Comparison of ENCODE assay signal across 11 cellular contexts in the genomic region with DNA sequence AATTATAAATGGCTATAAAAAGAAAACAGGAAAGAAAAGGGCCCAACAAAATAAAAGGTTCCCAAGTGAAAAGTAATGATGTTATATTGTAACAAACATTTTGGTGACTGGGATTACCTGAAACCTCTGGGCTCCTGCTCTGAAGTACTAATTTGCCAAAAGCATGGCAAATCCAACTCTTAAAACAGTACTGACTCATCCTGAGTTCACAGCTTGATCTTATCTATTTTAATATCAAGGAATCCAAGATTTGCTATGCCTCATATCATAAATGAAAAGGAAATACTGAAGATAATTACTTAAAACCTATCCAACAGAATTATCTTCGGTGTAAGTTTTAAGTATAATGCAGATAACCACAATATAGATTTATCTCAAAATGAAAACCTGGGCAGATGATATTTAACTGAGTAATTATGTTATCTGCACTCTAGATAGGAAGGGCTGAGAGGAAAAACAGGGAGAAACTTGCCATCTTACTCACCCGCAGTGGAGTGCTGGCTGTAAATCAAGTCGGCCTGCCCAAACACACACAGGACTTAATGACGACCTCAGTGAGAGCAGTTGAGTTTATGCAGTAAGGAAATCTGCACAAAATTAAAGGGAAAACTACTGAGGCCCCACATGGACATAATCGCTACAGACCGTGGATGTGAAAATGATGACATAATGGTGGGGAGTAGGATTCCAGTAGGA. TPM values are rescaled to one million over a fixed set of nuclear protein-coding genes. Genes with fewer than 3 reads are reported as not detected.
A peak's percentile ranks its signal among the peaks of the same experiment; 100 is the strongest.
DNase-seq lines count a peak whose midpoint lies in the region; ATAC-seq and TF ChIP-seq lines count a peak whose summit lies in the region.
"Had no signal": no experiment of that assay in that cellular context is flagged by ENCODE, and none has a peak within 500 bp of the region (broad histone marks: within the 10 kb centered on the region; RNA-seq: fewer than 3 reads in every experiment).

No MANE protein-coding gene starts in this region.

- no peak overlapping the region for H3K4me3 ChIP-seq in right cardiac atrium (ENCODE audit: low read length)
- no peak overlapping the region for H3K4me3 ChIP-seq in right atrium auricular region
- H3K4me3 ChIP-seq: K562 had no signal

- H3K27ac ChIP-seq in right cardiac atrium (ENCODE audit: low read length): no peak overlapping the region
- no peak overlapping the region for H3K27ac ChIP-seq in right atrium auricular region

- H3K27me3 ChIP-seq in right cardiac atrium (ENCODE audit: control insufficient read depth, insufficient read depth) (no peaks in the 10 kb centered on the region), right atrium auricular region (no peaks in the 10 kb centered on the region)

- H3K9me3 ChIP-seq in right cardiac atrium (ENCODE audit: control insufficient read depth, low read length): no peaks in the 10 kb centered on the region
- no peaks in the 10 kb centered on the region for H3K9me3 ChIP-seq in right atrium auricular region

- intact Hi-C loops in right cardiac atrium (cut with DNase I): loop anchor here in 3 of 4 donors (5.0 kb wide), 2 partner anchors 48 to 128 kb away; partner anchors contain the start of gene MPP7 (in 1 of the 3)

- H3K4me1 ChIP-seq in right cardiac atrium (ENCODE audit: control insufficient read depth, insufficient read depth, low read length) (peaks cover 2% of the 10 kb centered on the region), right atrium auricular region (peaks cover 0 to 10% of the 10 kb centered on the region in 2 donors)

- ATAC-seq in right cardiac atrium (peak; percentile 57 to 76), GM19467 (IDR thresholded peaks at IDR 0.05; ENCODE audit: unreplicated experiment) (no peak), GM21786 (IDR thresholded peaks at IDR 0.05; ENCODE audit: unreplicated experiment) (no peak), GM18519 (IDR thresholded peaks at IDR 0.05; ENCODE audit: low FRiP score, unreplicated experiment) (no peak)
- ATAC-seq: K562 had no signal

- no peaks in the 10 kb centered on the region for H3K36me3 ChIP-seq in right atrium auricular region

- peak in 2 of 3 donors; percentile 39 to 67 for DNase-seq in right cardiac atrium
- no peak for DNase-seq in right atrium auricular region (ENCODE audit: low spot score)
- peak; percentile 33 for DNase-seq in cerebellum (ENCODE audit: low spot score)
- peak; percentile 13 to 35 for DNase-seq in lung microvascular endothelial cell (ENCODE audit: low read depth in 2 of 2)
- no peak for DNase-seq in DMS53 (lab: John Stamatoyannopoulos, UW)
- DNase-seq: hypothalamus, NCI-H446 treated with DMSO at 0.1 percent for 48 hours had no signal

- TF ChIP-seq CTCF in right atrium auricular region (IDR thresholded peaks at IDR 0.05): no peak

- WGBS in right cardiac atrium: 22% methylated on average over 6 of the region's 6 CpGs

RNA-seq across cellular contexts. Expression of gene MPP7, which starts 48.4 kb away (rescaled TPM):
- total RNA-seq in right cardiac atrium (10 to 100 TPM; 11.5 to 20.3 (median 16.1) TPM), right atrium auricular region (1 to 10 TPM; 7.6 to 8.9 TPM), cerebellum (5.6 TPM), lung microvascular endothelial cell (1.3 and 21.6 TPM in 2 replicates)
- 4.3 TPM for polyA plus RNA-seq in right cardiac atrium

Comparison
In these comparisons a context has a peak if more than half of its experiments do, and no peak if none do; other contexts are left out.
1. DNase-seq: peak in right cardiac atrium (2 of 3), cerebellum (single experiment) and lung microvascular endothelial cell (2 of 2); none in right atrium auricular region (single experiment) and DMS53 (single experiment).
2. ATAC-seq: peak in right cardiac atrium (2 of 2); none in GM19467 (single experiment), GM21786 (single experiment) and GM18519 (single experiment).